ENCODE assay signal across 9 cellular contexts in genomic region chr3:48268936-48269551, GRCh38. TPM values are rescaled to one million over a fixed set of nuclear protein-coding genes. Genes with fewer than 3 reads are reported as not detected.
DNase-seq lines count a peak whose midpoint lies in the region; ATAC-seq, FAIRE-seq and TF ChIP-seq lines count a peak whose summit lies in the region.
"Had no signal": no experiment of that assay in that cellular context is flagged by ENCODE, and none has a peak within 500 bp of the region (broad histone marks: within the 10 kb centered on the region; RNA-seq: fewer than 3 reads in every experiment).

No MANE protein-coding gene starts in this region.

- no peak overlapping the region for H3K4me2 ChIP-seq in astrocyte (ENCODE audit: low read length)

- peak; percentile 82 for DNase-seq in activated CD4-positive, alpha-beta T cell treated with anti-CD3 and anti-CD28 coated beads for 48 hours
- peak; percentile 27 for DNase-seq in astrocyte (ENCODE audit: low read depth)
- DNase-seq in posterior cingulate gyrus = peak in 9 of 10 donors; percentile 18 to 93 (median 63)
- no peak for DNase-seq in suprapubic skin (ENCODE audit: low spot score in 2 of 2)
- DNase-seq in GM13977 (ENCODE audit: low spot score) = no peak

- H3K9ac ChIP-seq in astrocyte (ENCODE audit: low read length) = no peak overlapping the region

- TF ChIP-seq CTCF in astrocyte (IDR thresholded peaks at IDR 0.05; ENCODE audit: insufficient read depth, low read depth, low read length) (no peak), suprapubic skin (IDR thresholded peaks at IDR 0.05) (no peak), GM13977 (IDR thresholded peaks at IDR 0.05; ENCODE audit: extremely low read depth, insufficient read depth, missing control alignments) (no peak)

- intact Hi-C loops in posterior cingulate gyrus (cut with DNase I) = no loop called here

- H3K4me1 ChIP-seq in astrocyte (ENCODE audit: insufficient read depth, low read length) (no peaks in the 10 kb centered on the region), suprapubic skin (peaks cover 32% of the 10 kb centered on the region)

- no peaks in the 10 kb centered on the region for H4K20me1 ChIP-seq in astrocyte (ENCODE audit: insufficient read depth, low read length)

- H3K36me3 ChIP-seq in astrocyte (ENCODE audit: insufficient read depth, low read length) (no peaks in the 10 kb centered on the region), suprapubic skin (peaks cover 10% of the 10 kb centered on the region)

- WGBS in suprapubic skin = 34% methylated on average over 23 of the region's 23 CpGs

- no peaks in the 10 kb centered on the region for H3K9me3 ChIP-seq in astrocyte (ENCODE audit: insufficient read depth, low read depth, low read length)
- H3K9me3 ChIP-seq in suprapubic skin = no peaks in the 10 kb centered on the region

- no peak for TF ChIP-seq POLR2A in suprapubic skin (IDR thresholded peaks at IDR 0.05)

- no peaks in the 10 kb centered on the region for H3K27me3 Mint-ChIP-seq in astrocyte (ENCODE audit: low read depth, unreplicated experiment)

- no peaks in the 10 kb centered on the region for H3K9me3 Mint-ChIP-seq in astrocyte (ENCODE audit: unreplicated experiment)

- H3K27me3 ChIP-seq in astrocyte (ENCODE audit: insufficient read depth, low read length) = no peaks in the 10 kb centered on the region
- no peaks in the 10 kb centered on the region for H3K27me3 ChIP-seq in suprapubic skin

- H3K4me3 Mint-ChIP-seq in astrocyte (ENCODE audit: unreplicated experiment) = peak overlapping the region; percentile 25

- H2AFZ ChIP-seq in astrocyte (ENCODE audit: low read depth, low read length) = no peak overlapping the region

- H3K27ac Mint-ChIP-seq in astrocyte (ENCODE audit: unreplicated experiment) = no peak overlapping the region

- ATAC-seq in GM19467 (IDR thresholded peaks at IDR 0.05; ENCODE audit: unreplicated experiment) (no peak), GM21786 (IDR thresholded peaks at IDR 0.05; ENCODE audit: unreplicated experiment) (no peak), HG02973 (IDR thresholded peaks at IDR 0.05; ENCODE audit: unreplicated experiment) (no peak)

- H3K4me3 ChIP-seq in astrocyte (ENCODE audit: insufficient read depth, low read depth, low read length) = no peak overlapping the region
- peak overlapping the region; percentile 17 for H3K4me3 ChIP-seq in suprapubic skin

- in situ Hi-C loops in GM13977 (cut with MboI; ENCODE audit: low pct_unique_long_range_greater_than_20kb, low sequenced_read_pairs, unreplicated experiment) = no loop called here

- peaks cover 28% of the 10 kb centered on the region for H3K36me3 Mint-ChIP-seq in astrocyte (ENCODE audit: low read depth, unreplicated experiment)

- H3K79me2 ChIP-seq in astrocyte (ENCODE audit: insufficient read depth, low read length) = no peaks in the 10 kb centered on the region

- no peak for FAIRE-seq in astrocyte (lab: Jason Lieb, UNC)

- no peak for TF ChIP-seq EP300 in suprapubic skin (IDR thresholded peaks at IDR 0.05)

- H3K4me1 Mint-ChIP-seq in astrocyte (ENCODE audit: low read depth, unreplicated experiment) = peaks cover 14% of the 10 kb centered on the region

- H3K27ac ChIP-seq in astrocyte (ENCODE audit: low read depth, low read length) (no peak overlapping the region), suprapubic skin (peak overlapping the region; percentile 92)

RNA-seq across cellular contexts. Expression of gene ZNF589, which starts 28.1 kb away (rescaled TPM):
- total RNA-seq in astrocyte (9.1 and 9.9 TPM in 2 replicates), suprapubic skin (10 to 100 TPM in 3 of 4 donors, 1 to 10 TPM in 1; 8.7 to 25.2 (median 14.6) TPM)

RNA-seq across cellular contexts. Expression of gene NME6, which starts 32.1 kb away (rescaled TPM):
- 23.3 and 25.0 TPM in 2 replicates for total RNA-seq in astrocyte
- 10 to 100 TPM; 16.9 to 27.6 (median 20.6) TPM for total RNA-seq in suprapubic skin

RNA-seq across cellular contexts. Expression of gene CAMP, which starts 45.7 kb away (rescaled TPM):
- total RNA-seq in astrocyte (not detected in 2 replicates), suprapubic skin (not detected)
- total RNA-seq: chondrocyte had no signal

Comparison
In these comparisons a context has a peak if more than half of its experiments do, and no peak if none do; other contexts are left out.
1. DNase-seq: peak in activated CD4-positive, alpha-beta T cell treated with anti-CD3 and anti-CD28 coated beads for 48 hours (single experiment), astrocyte (single experiment) and posterior cingulate gyrus (9 of 10); none in suprapubic skin (0 of 2) and GM13977 (single experiment).